15 cellular contexts compared by ENCODE assay signal in the genomic region with DNA sequence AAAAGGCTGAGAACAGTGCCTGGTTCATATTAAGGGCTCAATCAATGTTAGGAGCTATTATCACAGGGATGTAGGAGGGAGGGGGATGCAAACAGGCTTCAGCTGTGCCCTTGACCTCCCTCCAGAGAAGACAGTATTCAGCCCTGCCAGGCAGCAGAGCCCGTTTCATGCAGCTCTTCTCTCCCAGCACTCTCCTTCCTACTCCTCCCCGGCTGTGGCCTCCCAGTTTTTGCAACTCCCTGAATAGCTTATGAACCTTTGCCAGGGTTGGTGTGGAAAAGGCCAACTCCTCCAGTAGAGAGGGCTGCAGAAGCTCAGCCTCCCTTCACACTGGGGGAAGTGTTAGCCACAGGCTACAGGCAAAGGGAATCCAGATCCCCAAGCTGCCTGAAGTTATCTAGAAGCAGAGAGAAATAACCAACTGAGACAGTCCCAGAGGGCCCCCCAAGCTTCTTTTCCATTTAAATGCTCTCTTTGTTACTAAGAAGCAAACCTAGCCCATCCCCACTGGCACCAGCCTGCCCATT. TPM values are rescaled to one million over a fixed set of nuclear protein-coding genes. Genes with fewer than 3 reads are reported as not detected.
DNase-seq lines count a peak whose midpoint lies in the region; ATAC-seq and TF ChIP-seq lines count a peak whose summit lies in the region.
"Had no signal": no experiment of that assay in that cellular context is flagged by ENCODE, and none has a peak within 500 bp of the region (broad histone marks: within the 10 kb centered on the region; RNA-seq: fewer than 3 reads in every experiment).

No MANE protein-coding gene starts in this region.

- no peak overlapping the region for H3K4me3 ChIP-seq in adrenal gland
- H3K4me3 ChIP-seq in heart right ventricle: no peak overlapping the region
- no peak overlapping the region for H3K4me3 ChIP-seq in effector memory CD4-positive, alpha-beta T cell (ENCODE audit: insufficient read depth, low read depth, low read length, poor library complexity, severe bottlenecking)
- H3K4me3 ChIP-seq: HAP-1, Peyer's patch had no signal

- intact Hi-C loops in adrenal gland (cut with DNase I): no loop called here
- intact Hi-C loops in heart right ventricle (cut with DNase I): no loop called here

- H3K4me1 ChIP-seq in adrenal gland (replicated peaks in 1 of 2): no peaks in the 10 kb centered on the region
- peaks cover 0 to 24% (median 0%) of the 10 kb centered on the region in 9 donors for H3K4me1 ChIP-seq in heart right ventricle
- H3K4me1 ChIP-seq in effector memory CD4-positive, alpha-beta T cell (ENCODE audit: control insufficient read depth, insufficient read depth, low read length, poor library complexity, severe bottlenecking): no peaks in the 10 kb centered on the region
- H3K4me1 ChIP-seq: Caco-2, Peyer's patch had no signal

- 32 to 47% (median 46%) methylated on average over 2 of the region's 2 CpGs; no CpG with 5 or more reads in 1 of the 4 donors for WGBS in adrenal gland, 4 donors
- 7 to 13% methylated on average over 2 of the region's 2 CpGs for WGBS in heart right ventricle, 2 donors

- DNase-seq in D341Med (ENCODE audit: low spot score) (peak; percentile 47), adrenal gland (peak in 6 of 7 donors; percentile 23 to 55 (median 41)), heart right ventricle (peak; percentile 25 to 64), omental fat pad (ENCODE audit: low spot score) (no peak), SW 1271 (lab: John Stamatoyannopoulos, UW) (no peak)
- no peak for DNase-seq in effector memory CD4-positive, alpha-beta T cell
- DNase-seq: activated CD4-positive, CD25-positive, alpha-beta regulatory T cell treated with anti-CD3 and anti-CD28 coated beads, Interleukin-2, amount 50 U/mL, for 72 hours; Caco-2; NCI-H1105 treated with DMSO at 0.1 percent for 48 hours; Peyer's patch had no signal

- no peaks in the 10 kb centered on the region for H3K36me3 ChIP-seq in adrenal gland (replicated peaks in 1 of 2)
- no peaks in the 10 kb centered on the region for H3K36me3 ChIP-seq in heart right ventricle
- H3K36me3 ChIP-seq in effector memory CD4-positive, alpha-beta T cell (ENCODE audit: control insufficient read depth, insufficient read depth, low read length): no peaks in the 10 kb centered on the region
- H3K36me3 ChIP-seq: HAP-1, Peyer's patch had no signal

- TF ChIP-seq POLR2A in adrenal gland (IDR thresholded peaks at IDR 0.05): no peak

- no peaks in the 10 kb centered on the region for H3K27me3 ChIP-seq in adrenal gland
- no peaks in the 10 kb centered on the region for H3K27me3 ChIP-seq in heart right ventricle
- H3K27me3 ChIP-seq in effector memory CD4-positive, alpha-beta T cell (replicated peaks; ENCODE audit: control insufficient read depth, insufficient read depth, low read length, poor library complexity, severe bottlenecking): no peaks in the 10 kb centered on the region
- H3K27me3 ChIP-seq: Peyer's patch had no signal

- ATAC-seq in heart right ventricle: peak; percentile 77 to 94 (median 87)
- ATAC-seq in omental fat pad (ENCODE audit: low FRiP score): peak; percentile 39
- no peak for ATAC-seq in GM21360 (IDR thresholded peaks at IDR 0.05; ENCODE audit: unreplicated experiment)
- no peak for ATAC-seq in GM18498 (IDR thresholded peaks at IDR 0.05; ENCODE audit: unreplicated experiment)

- no peak overlapping the region for H3K27ac ChIP-seq in adrenal gland
- H3K27ac ChIP-seq in heart right ventricle: peak overlapping the region in 8 of 10 donors; percentile 14 to 76 (median 58)
- H3K27ac ChIP-seq in effector memory CD4-positive, alpha-beta T cell (ENCODE audit: insufficient read depth, low read length, poor library complexity, severe bottlenecking): no peak overlapping the region
- H3K27ac ChIP-seq: Peyer's patch had no signal

- no peaks in the 10 kb centered on the region for H3K9me3 ChIP-seq in adrenal gland (replicated peaks in 1 of 3)
- no peaks in the 10 kb centered on the region for H3K9me3 ChIP-seq in heart right ventricle
- H3K9me3 ChIP-seq in effector memory CD4-positive, alpha-beta T cell (ENCODE audit: control insufficient read depth, low read length): no peaks in the 10 kb centered on the region
- H3K9me3 ChIP-seq: Caco-2, HAP-1, Peyer's patch had no signal

- TF ChIP-seq CTCF in adrenal gland (IDR thresholded peaks at IDR 0.05) (no peak), heart right ventricle (IDR thresholded peaks at IDR 0.05) (no peak), omental fat pad (IDR thresholded peaks at IDR 0.05) (no peak)

RNA-seq across cellular contexts. Expression of a gene that starts 31.7 kb away (rescaled TPM):
- total RNA-seq in adrenal gland (10 to 100 TPM in 2 of 8 donors, 1 to 10 TPM in 6; 3.6 to 18.5 (median 5.6) TPM), heart right ventricle (10 to 100 TPM in 9 of 10 donors, 1 to 10 TPM in 1; 8.8 to 44.7 (median 14.1) TPM), omental fat pad (1 to 10 TPM in 1 of 4 donors, under 1 TPM in 3; 0.32 to 3.1 (median 0.76) TPM)
- polyA plus RNA-seq in adrenal gland (10 to 100 TPM in 2 of 3 donors, 1 to 10 TPM in 1; 2.7 to 27.5 (median 10.5) TPM), heart right ventricle (1 to 10 TPM; 2.7 to 5.4 TPM)

RNA-seq across cellular contexts. Expression of a gene that starts 52.3 kb away (rescaled TPM):
- total RNA-seq in adrenal gland (1 to 10 TPM in 5 of 8 donors, under 1 TPM in 3; 0.18 to 5.4 (median 1.5) TPM), heart right ventricle (1 to 10 TPM in 1 of 10 donors, under 1 TPM in 9; 0.18 to 2.2 (median 0.52) TPM), omental fat pad (1 to 10 TPM; 2.4 to 7.8 (median 5.3) TPM)
- polyA plus RNA-seq in adrenal gland (1 to 10 TPM in 1 of 3 donors, under 1 TPM in 2; 0.56 to 2.4 (median 0.73) TPM), heart right ventricle (under 1 TPM; 0.22 to 0.99 TPM)
- total RNA-seq: endothelial cell of umbilical vein, NCI-H460 had no signal

Comparison
In these comparisons a context has a peak if more than half of its experiments do, and no peak if none do; other contexts are left out.
1. DNase-seq: peak in D341Med (single experiment), adrenal gland (6 of 7) and heart right ventricle (2 of 2); none in omental fat pad (single experiment), effector memory CD4-positive, alpha-beta T cell (0 of 3) and SW 1271 (0 of 2).
2. H3K27ac ChIP-seq: peak in heart right ventricle (8 of 10); none in adrenal gland (0 of 5) and effector memory CD4-positive, alpha-beta T cell (single experiment).
3. ATAC-seq: peak in heart right ventricle (8 of 8) and omental fat pad (single experiment); none in GM21360 (single experiment) and GM18498 (single experiment).